Comparison of ENCODE assay signal across 17 cellular contexts in genomic region chr9:98978231-98978681, GRCh38. TPM values are rescaled to one million over a fixed set of nuclear protein-coding genes. Genes with fewer than 3 reads are reported as not detected.
DNase-seq lines count a peak whose midpoint lies in the region; ATAC-seq and TF ChIP-seq lines count a peak whose summit lies in the region.
"Had no signal": no experiment of that assay in that cellular context is flagged by ENCODE, and none has a peak within 500 bp of the region (broad histone marks: within the 10 kb centered on the region; RNA-seq: fewer than 3 reads in every experiment).

No MANE protein-coding gene starts in this region.

- no peak for TF ChIP-seq CTCF in A673 (conservative IDR thresholded peaks at IDR 0.05; ENCODE audit: low read depth, low read length)
- TF ChIP-seq CTCF in gastroesophageal sphincter (IDR thresholded peaks at IDR 0.05), result no peak
- TF ChIP-seq CTCF in tibial nerve (IDR thresholded peaks at IDR 0.05), result no peak

- no peak overlapping the region for H2BK5ac ChIP-seq in neuronal stem cell (ENCODE audit: low read length)

- peak; percentile 28 for DNase-seq in A673 (ENCODE audit: low spot score)
- DNase-seq in NCI-H2171 treated with DMSO at 0.1 percent for 48 hours (lab: John Stamatoyannopoulos, UW), result peak; percentile 39
- peak; percentile 56 for DNase-seq in neuronal stem cell (ENCODE audit: low spot score)
- no peak for DNase-seq in NCI-H524 (lab: John Stamatoyannopoulos, UW)
- DNase-seq in ACHN, result no peak
- no peak for DNase-seq in tibial nerve (ENCODE audit: low spot score in 2 of 2)
- DNase-seq: activated naive CD8-positive, alpha-beta T cell treated with anti-CD3 and anti-CD28 coated beads, Interleukin-2, amount 50 U/mL, for 24 hours; activated T-cell treated with anti-CD3 and anti-CD28 coated beads for 4 hours; DMS53; foreskin keratinocyte; GM23248; kidney; NCI-H2029; WERI-Rb-1 had no signal

- no peak overlapping the region for H3K23ac ChIP-seq in neuronal stem cell (ENCODE audit: low read depth, low read length, poor library complexity)

- no peak overlapping the region for H3K4me2 ChIP-seq in neuronal stem cell (ENCODE audit: insufficient read depth, low read length, poor library complexity, severe bottlenecking)

- no peaks in the 10 kb centered on the region for H3K27me3 ChIP-seq in A673 (replicated peaks; ENCODE audit: insufficient read depth, low read depth, low read length, poor library complexity)
- no peaks in the 10 kb centered on the region for H3K27me3 ChIP-seq in gastroesophageal sphincter
- peaks cover 0 to 9% (median 2%) of the 10 kb centered on the region in 3 experiments for H3K27me3 ChIP-seq in neuronal stem cell (ENCODE audit: control insufficient read depth in 3 of 3, insufficient read depth in 3 of 3, low read depth in 1 of 3, low read length in 3 of 3)
- H3K27me3 ChIP-seq in tibial nerve, result no peaks in the 10 kb centered on the region

- H2BK120ac ChIP-seq in neuronal stem cell (ENCODE audit: low read depth, low read length), result no peak overlapping the region

- H3K27ac ChIP-seq in A673 (ENCODE audit: low read depth, low read length, poor library complexity, severe bottlenecking), result no peak overlapping the region
- H3K27ac ChIP-seq in gastroesophageal sphincter, result peak overlapping the region; percentile 18 to 91 (median 89)
- H3K27ac ChIP-seq in neuronal stem cell (replicated peaks; ENCODE audit: low read length), result peak overlapping the region; percentile 72
- H3K27ac ChIP-seq in tibial nerve, result peak overlapping the region in 2 of 4 donors; percentile 30 to 60
- H3K27ac ChIP-seq: foreskin keratinocyte, GM23248, WERI-Rb-1 had no signal

- peak overlapping the region; percentile 72 for H3K18ac ChIP-seq in neuronal stem cell (ENCODE audit: low read length)

- in situ Hi-C loops in ACHN (cut with HindIII; ENCODE audit: low pct_ligation_motif_present, low pct_unique_long_range_greater_than_20kb, low sequenced_read_pairs), result no loop called here

- H3K9me3 ChIP-seq in A673 (ENCODE audit: low read depth, low read length, poor library complexity, severe bottlenecking) (no peaks in the 10 kb centered on the region), gastroesophageal sphincter (no peaks in the 10 kb centered on the region), neuronal stem cell (replicated peaks in 1 of 2; ENCODE audit: control insufficient read depth in 2 of 2, insufficient read depth in 1 of 2, low read depth in 1 of 2, low read length in 2 of 2) (no peaks in the 10 kb centered on the region), tibial nerve (no peaks in the 10 kb centered on the region)

- H3K79me1 ChIP-seq in neuronal stem cell (ENCODE audit: low read depth, low read length), result no peaks in the 10 kb centered on the region

- H2AFZ ChIP-seq in neuronal stem cell (ENCODE audit: low read length), result peak overlapping the region; percentile 25
- H2AFZ ChIP-seq: GM23248 had no signal

- intact Hi-C loops in A673 (cut with micrococcal nuclease; ENCODE audit: unreplicated experiment), result no loop called here

- TF ChIP-seq POLR2A in gastroesophageal sphincter (IDR thresholded peaks at IDR 0.05), result no peak
- no peak for TF ChIP-seq POLR2A in tibial nerve (IDR thresholded peaks at IDR 0.05)

- no peak overlapping the region for H3K4ac ChIP-seq in neuronal stem cell (ENCODE audit: low read length)

- H3K4me1 ChIP-seq in A673 (ENCODE audit: insufficient read depth, low read length, poor library complexity, severe bottlenecking) (peaks cover 4% of the 10 kb centered on the region), gastroesophageal sphincter (peaks cover 2 to 74% (median 35%) of the 10 kb centered on the region in 3 donors), neuronal stem cell (ENCODE audit: control insufficient read depth in 2 of 2, insufficient read depth in 1 of 2, low read depth in 1 of 2, low read length in 2 of 2) (peaks cover 13 to 14% of the 10 kb centered on the region in 2 donors), tibial nerve (peaks cover 0 to 55% (median 21%) of the 10 kb centered on the region in 4 donors)
- H3K4me1 ChIP-seq: foreskin keratinocyte had no signal

- H3K36me3 ChIP-seq in A673 (ENCODE audit: insufficient read depth, low read length, poor library complexity, severe bottlenecking) (no peaks in the 10 kb centered on the region), gastroesophageal sphincter (no peaks in the 10 kb centered on the region), neuronal stem cell (replicated peaks in 1 of 2; ENCODE audit: control insufficient read depth in 2 of 2, insufficient read depth in 2 of 2, low read length in 2 of 2) (no peaks in the 10 kb centered on the region), tibial nerve (no peaks in the 10 kb centered on the region)
- H3K36me3 ChIP-seq: WERI-Rb-1 had no signal

- ATAC-seq in gastroesophageal sphincter (no peak), HG02852 (IDR thresholded peaks at IDR 0.05; ENCODE audit: unreplicated experiment) (no peak)
- ATAC-seq: activated naive CD8-positive, alpha-beta T cell treated with anti-CD3 and anti-CD28 coated beads, Interleukin-2, amount 50 U/mL, for 24 hours; foreskin keratinocyte; SK-N-SH treated with all-trans-retinoic acid at 6 μM for 48 hours had no signal

- H2AK5ac ChIP-seq in neuronal stem cell (ENCODE audit: low read depth, low read length), result no peak overlapping the region

- POLR2A ChIA-PET in A673 (lab: Charles Lee; ENCODE audit: low non-redundant PET), result no interaction called here

- H3K4me3 ChIP-seq in A673 (ENCODE audit: low read depth, low read length, poor library complexity, severe bottlenecking), result no peak overlapping the region
- no peak overlapping the region for H3K4me3 ChIP-seq in gastroesophageal sphincter
- H3K4me3 ChIP-seq in neuronal stem cell (ENCODE audit: low read length in 2 of 2), result no peak overlapping the region
- no peak overlapping the region for H3K4me3 ChIP-seq in tibial nerve
- H3K4me3 ChIP-seq: GM23248 had no signal

- TF ChIP-seq EP300 in gastroesophageal sphincter (IDR thresholded peaks at IDR 0.05) (no peak), tibial nerve (IDR thresholded peaks at IDR 0.05) (no peak)

- BruUV-seq in A673 (replicated peaks; lab: Mats Ljungman, UMichigan), result no TSS peak

- H4K8ac ChIP-seq in neuronal stem cell (ENCODE audit: low read depth, low read length), result no peak overlapping the region

- H2BK12ac ChIP-seq in neuronal stem cell (ENCODE audit: low read length), result no peak overlapping the region

- no peak overlapping the region for H2BK15ac ChIP-seq in neuronal stem cell (ENCODE audit: low read length)

- CTCF ChIA-PET in A673 (lab: Charles Lee), result interaction anchor here (0.5 kb wide), 1 partner anchor 1186 kb away, joined by 4 read pairs; no protein-coding TSS in a partner anchor

- no peak overlapping the region for H3K9ac ChIP-seq in neuronal stem cell (ENCODE audit: low read depth, low read length, poor library complexity)
- H3K9ac ChIP-seq: GM23248 had no signal

- H4K91ac ChIP-seq in neuronal stem cell (ENCODE audit: low read depth, low read length, poor library complexity), result no peak overlapping the region

- 20 to 26% methylated on average over 1 to 5 of the region's 5 CpGs for WGBS in gastroesophageal sphincter (ENCODE audit: low coverage in 1 of 2), 2 donors
- no CpG with 5 or more reads among the region's 5 CpGs for WGBS in neuronal stem cell (ENCODE audit: extremely low coverage in 2 of 2, insufficient read length in 2 of 2, insufficient replicate concordance in 1 of 2), 2 donors
- WGBS in tibial nerve, 2 donors, result 16 to 36% methylated on average over 5 of the region's 5 CpGs

- no peak overlapping the region for H3K14ac ChIP-seq in neuronal stem cell (ENCODE audit: low read length)

RNA-seq across cellular contexts. Expression of gene COL15A1, which starts 34.5 kb away (rescaled TPM):
- total RNA-seq in A673 (2021) (0.04 TPM in 1 of 2 replicates, not detected in the other), gastroesophageal sphincter (100 to 1,000 TPM in 2 of 4 donors, 10 to 100 TPM in 2; 80.5 to 256 (median 97.2) TPM), tibial nerve (10 to 100 TPM; 25.8 to 55.3 (median 36.0) TPM)
- 0.59 TPM for polyA plus RNA-seq in neuronal stem cell (2013, experiment 1 of 2)
- 0.62 TPM for polyA plus RNA-seq in neuronal stem cell (2013, experiment 2 of 2)
- total RNA-seq: foreskin keratinocyte had no signal

Comparison
In these comparisons a context has a peak if more than half of its experiments do, and no peak if none do; other contexts are left out.
1. DNase-seq: peak in A673 (single experiment), NCI-H2171 treated with DMSO at 0.1 percent for 48 hours (single experiment) and neuronal stem cell (single experiment); none in NCI-H524 (0 of 2), ACHN (single experiment) and tibial nerve (0 of 2).
2. RNA of gene COL15A1, which starts 34.5 kb away (total RNA-seq): 80.5 to 256 TPM in gastroesophageal sphincter and 25.8 to 55.3 TPM in tibial nerve; 0.04 TPM in A673; every median in the first group is over 10 times any median in the second.